In genomic region chr9:123482295-123482970, GRCh38 we compare ENCODE assay signal across 28 cellular contexts.
DNase-seq lines count a peak whose midpoint lies in the region; ATAC-seq and TF ChIP-seq lines count a peak whose summit lies in the region.
"Had no signal": no experiment of that assay in that cellular context is flagged by ENCODE, and none has a peak within 500 bp of the region (broad histone marks: within the 10 kb centered on the region; RNA-seq: fewer than 3 reads in every experiment).

No MANE protein-coding gene starts in this region.

- no peak overlapping the region for H3K4me2 ChIP-seq in OCI-LY7 (ENCODE audit: low read length)

- 97 to 100% (median 98%) methylated on average over 3 of the region's 3 CpGs for WGBS in spleen, 5 donors

- POLR2A ChIA-PET in HEK293 (lab: Yijun Ruan, JAX) (no interaction called here), WTC11 (lab: Charles Lee) (no interaction called here), OCI-LY7 (lab: Charles Lee) (no interaction called here)

- no peak for TF ChIP-seq CTCF in HEK293 (tag by site-specific recombination; IDR thresholded peaks at IDR 0.05)
- TF ChIP-seq CTCF in WTC11 (IDR thresholded peaks at IDR 0.05): no peak
- no peak for TF ChIP-seq CTCF in spleen (IDR thresholded peaks at IDR 0.05 in 8 of 11, conservative IDR thresholded peaks at IDR 0.05 in 3 of 11)
- no peak for TF ChIP-seq CTCF in OCI-LY7 (conservative IDR thresholded peaks at IDR 0.05; ENCODE audit: low read length)

- H3K27ac Mint-ChIP-seq in WTC11: peak overlapping the region; percentile 89; the same call in 1 of the 2 replicates
- H3K27ac Mint-ChIP-seq: activated CD4-positive, alpha-beta T cell treated with anti-CD3 and anti-CD28 coated beads for 36 hours; CD8-positive, alpha-beta memory T cell; mesothelial cell of epicardium had no signal

- TF ChIP-seq POLR2A in spleen (IDR thresholded peaks at IDR 0.05): no peak

- H3K27me3 ChIP-seq in iPS-20b (ENCODE audit: insufficient read depth, low read length) (no peaks in the 10 kb centered on the region), spleen (replicated peaks in 1 of 7) (no peaks in the 10 kb centered on the region)
- H3K27me3 ChIP-seq: breast epithelium, gastroesophageal sphincter had no signal

- no peak overlapping the region for H2AFZ ChIP-seq in OCI-LY7 (ENCODE audit: low read length)

- H3K36me3 ChIP-seq in HEK293 (ENCODE audit: control insufficient read depth in 2 of 2, insufficient read depth in 1 of 2, low read length in 2 of 2) (no peaks in the 10 kb centered on the region), iPS-20b (ENCODE audit: insufficient read depth, low read depth, low read length) (no peaks in the 10 kb centered on the region), spleen (peaks cover 0 to 19% (median 0%) of the 10 kb centered on the region in 6 donors), OCI-LY7 (ENCODE audit: insufficient read depth, low read length) (no peaks in the 10 kb centered on the region)
- H3K36me3 ChIP-seq: breast epithelium, gastroesophageal sphincter had no signal

- peak; percentile 28 for DNase-seq in WTC11 (ENCODE audit: low spot score)
- peak; percentile 9 for DNase-seq in spleen
- DNase-seq in T-helper 1 cell: no peak
- no peak for DNase-seq in OCI-LY7 (ENCODE audit: low spot score)
- DNase-seq: activated CD4-positive, alpha-beta T cell treated with anti-CD3 and anti-CD28 coated beads for 36 hours; activated T-cell treated with anti-CD3 and anti-CD28 coated beads for 4 hours; CD8-positive, alpha-beta memory T cell; effector CD4-positive, alpha-beta T cell; HCEC 1CT; islet precursor cell; left ventricle myocardium superior; NCI-H1092; NCI-H1930; NCI-H524 treated with DMSO at 0.1 percent for 48 hours; posterior cingulate gyrus; right cardiac atrium; SIG-M5; stimulated activated CD4-positive, alpha-beta T cell treated with anti-CD3 and anti-CD28 coated beads, Interleukin-4, amount 100 ng/mL, for 4 hours; T-helper 9 cell; trophoblast cell had no signal

- H3K79me2 ChIP-seq in OCI-LY7 (ENCODE audit: insufficient read depth, low read depth, low read length): no peaks in the 10 kb centered on the region

- CTCF ChIA-PET in HEK293 (lab: Yijun Ruan, JAX): no interaction called here
- CTCF ChIA-PET in WTC11 (lab: Charles Lee): no interaction called here
- CTCF ChIA-PET in OCI-LY7 (lab: Charles Lee; ENCODE audit: unreplicated experiment): no interaction called here

- intact Hi-C loops in spleen (cut with DNase I; ENCODE audit: low total_unique reads) (no loop called here), OCI-LY7 (cut with micrococcal nuclease; ENCODE audit: unreplicated experiment) (no loop called here)

- H3K4me1 Mint-ChIP-seq in WTC11: peaks cover 39% of the 10 kb centered on the region
- H3K4me1 Mint-ChIP-seq: activated CD4-positive, alpha-beta T cell treated with anti-CD3 and anti-CD28 coated beads for 36 hours; CD8-positive, alpha-beta memory T cell; mesothelial cell of epicardium had no signal

- no TSS peak for BruUV-seq in OCI-LY7 (replicated peaks; lab: Mats Ljungman, UMichigan)

- H3K4me3 ChIP-seq in HEK293 (ENCODE audit: low read depth, low read length) (no peak overlapping the region), iPS-20b (ENCODE audit: low read length) (no peak overlapping the region), spleen (no peak overlapping the region), OCI-LY7 (ENCODE audit: low read depth, low read length, poor library complexity, severe bottlenecking) (no peak overlapping the region)
- H3K4me3 ChIP-seq: breast epithelium, gastroesophageal sphincter, K562 had no signal

- H3K36me3 Mint-ChIP-seq in WTC11: no peaks in the 10 kb centered on the region
- H3K36me3 Mint-ChIP-seq: activated naive CD4-positive, alpha-beta T cell treated with anti-CD3 and anti-CD28 coated beads, Interleukin-2, amount 50 U/mL, for 72 hours; mesothelial cell of epicardium had no signal

- H3K4me3 Mint-ChIP-seq in WTC11: peak overlapping the region; percentile 30
- H3K4me3 Mint-ChIP-seq: activated CD4-positive, alpha-beta T cell treated with anti-CD3 and anti-CD28 coated beads for 36 hours; CD8-positive, alpha-beta memory T cell; mesothelial cell of epicardium had no signal

- peak; percentile 71 for ATAC-seq in WTC11
- no peak for ATAC-seq in HG03135 (IDR thresholded peaks at IDR 0.05; ENCODE audit: unreplicated experiment)
- ATAC-seq: activated CD4-positive, alpha-beta T cell treated with anti-CD3 and anti-CD28 coated beads for 36 hours; activated naive CD4-positive, alpha-beta T cell treated with anti-CD3 and anti-CD28 coated beads, Interleukin-2, amount 50 U/mL, for 72 hours; gastroesophageal sphincter; K562; left ventricle myocardium superior; right cardiac atrium had no signal

- no peaks in the 10 kb centered on the region for H3K27me3 Mint-ChIP-seq in WTC11 (ENCODE audit: low read depth)
- H3K27me3 Mint-ChIP-seq: activated CD4-positive, alpha-beta T cell treated with anti-CD3 and anti-CD28 coated beads for 36 hours; CD8-positive, alpha-beta memory T cell had no signal

- H3K27ac ChIP-seq in HEK293 (ENCODE audit: extremely low read depth, low read depth, low read length) (no peak overlapping the region), iPS-20b (ENCODE audit: low read length) (peak overlapping the region; percentile 51), spleen (no peak overlapping the region), OCI-LY7 (ENCODE audit: low read depth, low read length, poor library complexity, severe bottlenecking) (no peak overlapping the region)
- H3K27ac ChIP-seq: breast epithelium, gastroesophageal sphincter had no signal

- H3K9ac ChIP-seq in iPS-20b (ENCODE audit: low read depth, low read length): no peak overlapping the region

- H3K9me2 ChIP-seq in OCI-LY7 (ENCODE audit: insufficient read depth, low read length): no peaks in the 10 kb centered on the region

- H4K20me1 ChIP-seq in OCI-LY7 (ENCODE audit: insufficient read depth, low read length): no peaks in the 10 kb centered on the region

- H3K9me3 ChIP-seq in HEK293 (ENCODE audit: control insufficient read depth, insufficient read depth, low read depth, low read length): no peaks in the 10 kb centered on the region
- no peaks in the 10 kb centered on the region for H3K9me3 ChIP-seq in iPS-20b (ENCODE audit: insufficient read depth, low read depth, low read length)
- no peaks in the 10 kb centered on the region for H3K9me3 ChIP-seq in spleen
- no peaks in the 10 kb centered on the region for H3K9me3 ChIP-seq in OCI-LY7 (ENCODE audit: low read length)
- H3K9me3 ChIP-seq: breast epithelium, gastroesophageal sphincter had no signal

- no peaks in the 10 kb centered on the region for H3K9me3 Mint-ChIP-seq in WTC11
- H3K9me3 Mint-ChIP-seq: activated naive CD4-positive, alpha-beta T cell treated with anti-CD3 and anti-CD28 coated beads, Interleukin-2, amount 50 U/mL, for 72 hours; CD8-positive, alpha-beta memory T cell; mesothelial cell of epicardium had no signal

- H3K4me1 ChIP-seq in HEK293 (ENCODE audit: control insufficient read depth, insufficient read depth, low read length): no peaks in the 10 kb centered on the region
- peaks cover 22% of the 10 kb centered on the region for H3K4me1 ChIP-seq in iPS-20b (ENCODE audit: insufficient read depth, low read length)
- no peaks in the 10 kb centered on the region for H3K4me1 ChIP-seq in spleen
- H3K4me1 ChIP-seq in OCI-LY7 (ENCODE audit: insufficient read depth, low read length, poor library complexity, severe bottlenecking): no peaks in the 10 kb centered on the region
- H3K4me1 ChIP-seq: breast epithelium, gastroesophageal sphincter had no signal

TF ChIP-seq in HEK293, 187 proteins besides CTCF, POLR2A, EP300 and RAD21:
- no peak for TF ChIP-seq ZNF2 (tag by site-specific recombination; IDR thresholded peaks at IDR 0.05)
- TF ChIP-seq ZNF398 (tag by site-specific recombination; IDR thresholded peaks at IDR 0.05): no peak
- TF ChIP-seq SP3 (tag by site-specific recombination; IDR thresholded peaks at IDR 0.05): no peak
- no peak for TF ChIP-seq ZNF341 (tag by site-specific recombination; IDR thresholded peaks at IDR 0.05; ENCODE audit: low read depth)
- TF ChIP-seq ZIC2 (tag by site-specific recombination; IDR thresholded peaks at IDR 0.05): peak; percentile 48; the same call in 1 of the 2 replicates

TF ChIP-seq in WTC11, 78 proteins besides CTCF, POLR2A, EP300 and RAD21:
- TF ChIP-seq ZNF423 (CRISPR knock-in tag; IDR thresholded peaks at IDR 0.05): peak; percentile 100
- TF ChIP-seq ZSCAN18 (CRISPR knock-in tag; IDR thresholded peaks at IDR 0.05): peak; percentile 83
- TF ChIP-seq ZNF232 (CRISPR knock-in tag; IDR thresholded peaks at IDR 0.05): no peak

Comparison
In these comparisons a context has a peak if more than half of its experiments do, and no peak if none do; other contexts are left out.
1. DNase-seq: peak in WTC11 (single experiment) and spleen (single experiment); none in T-helper 1 cell (0 of 5) and OCI-LY7 (single experiment).
2. Of the 8 proteins assayed by ChIP-seq in both HEK293 and WTC11: peak only in HEK293: none; only in WTC11: ZNF423 and ZSCAN18; in both: none; in neither: 6.